Comparison of ENCODE assay signal across 23 cellular contexts in the genomic region with DNA sequence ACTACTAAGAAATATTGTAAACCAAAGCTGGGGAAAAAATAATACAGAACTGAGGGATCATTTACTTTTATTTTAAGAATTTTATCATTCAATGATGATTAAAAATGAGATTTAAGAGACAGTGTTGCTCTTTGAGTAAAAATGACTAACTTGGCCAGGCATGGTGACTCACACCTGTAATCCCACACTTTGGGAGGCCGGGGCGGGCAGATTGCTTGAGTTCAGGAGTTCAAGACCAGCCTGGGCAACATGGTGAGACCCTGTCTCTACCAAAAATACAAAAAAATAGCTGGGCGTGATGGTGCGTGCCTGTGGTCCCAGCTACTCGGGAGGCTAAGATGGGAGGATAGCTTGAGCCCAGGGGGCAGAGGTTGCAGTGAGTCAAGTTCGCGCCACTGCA. TPM values are rescaled to one million over a fixed set of nuclear protein-coding genes. Genes with fewer than 3 reads are reported as not detected.
DNase-seq lines count a peak whose midpoint lies in the region; ATAC-seq and TF ChIP-seq lines count a peak whose summit lies in the region.
"Had no signal": no experiment of that assay in that cellular context is flagged by ENCODE, and none has a peak within 500 bp of the region (broad histone marks: within the 10 kb centered on the region; RNA-seq: fewer than 3 reads in every experiment).

No MANE protein-coding gene starts in this region.

- H3K4me3 Mint-ChIP-seq in activated naive CD4-positive, alpha-beta T cell treated with anti-CD3 and anti-CD28 coated beads for 36 hours: no peak overlapping the region
- H3K4me3 Mint-ChIP-seq in activated naive CD4-positive, alpha-beta T cell treated with anti-CD3 and anti-CD28 coated beads, Interleukin-2, amount 10 ng/mL, durations not matched to agents 7 days and 5 days: no peak overlapping the region

- H3K36me3 ChIP-seq in PC-3 (ENCODE audit: low read depth, low read length) (peaks cover 4% of the 10 kb centered on the region; the same call in 1 of the 2 replicates), A673 (ENCODE audit: insufficient read depth, low read length, poor library complexity, severe bottlenecking) (no peaks in the 10 kb centered on the region)
- H3K36me3 ChIP-seq: BE2C, lower lobe of right lung, neutrophil had no signal

- no peak for TF ChIP-seq CTCF in PC-3 (conservative IDR thresholded peaks at IDR 0.05; ENCODE audit: low read depth, low read length)
- TF ChIP-seq CTCF in epithelial cell of esophagus (IDR thresholded peaks at IDR 0.05; ENCODE audit: insufficient read depth, low read depth, low read length, missing control alignments): no peak
- TF ChIP-seq CTCF in A673 (conservative IDR thresholded peaks at IDR 0.05; ENCODE audit: low read depth, low read length): no peak

- H3K27ac Mint-ChIP-seq in activated naive CD4-positive, alpha-beta T cell treated with anti-CD3 and anti-CD28 coated beads for 36 hours: peak overlapping the region; percentile 69
- no peak overlapping the region for H3K27ac Mint-ChIP-seq in activated naive CD4-positive, alpha-beta T cell treated with anti-CD3 and anti-CD28 coated beads, Interleukin-2, amount 10 ng/mL, durations not matched to agents 7 days and 5 days

- no peaks in the 10 kb centered on the region for H3K9me3 ChIP-seq in PC-3 (ENCODE audit: low read length)
- H3K9me3 ChIP-seq in A673 (ENCODE audit: low read depth, low read length, poor library complexity, severe bottlenecking): no peaks in the 10 kb centered on the region
- H3K9me3 ChIP-seq: BE2C, lower lobe of right lung, neutrophil, stomach, upper lobe of left lung had no signal

- POLR2A ChIA-PET in PC-3 (lab: Charles Lee; ENCODE audit: unreplicated experiment): no interaction called here
- POLR2A ChIA-PET in A673 (lab: Charles Lee; ENCODE audit: low non-redundant PET): no interaction called here

- H4K20me1 ChIP-seq in PC-3 (ENCODE audit: low read length): no peaks in the 10 kb centered on the region

- H3K4me3 ChIP-seq in PC-3 (ENCODE audit: low read length) (no peak overlapping the region), epithelial cell of esophagus (ENCODE audit: low read length) (no peak overlapping the region), A673 (ENCODE audit: low read depth, low read length, poor library complexity, severe bottlenecking) (no peak overlapping the region)
- H3K4me3 ChIP-seq: lower lobe of right lung, stomach, upper lobe of left lung had no signal

- H3K4me1 ChIP-seq in PC-3 (ENCODE audit: insufficient read depth, low read length): peaks cover 7% of the 10 kb centered on the region; the same call in 1 of the 2 replicates
- no peaks in the 10 kb centered on the region for H3K4me1 ChIP-seq in A673 (ENCODE audit: insufficient read depth, low read length, poor library complexity, severe bottlenecking)
- H3K4me1 ChIP-seq: BE2C, lower lobe of right lung, stomach, upper lobe of left lung had no signal

- H3K27me3 ChIP-seq in PC-3 (ENCODE audit: low read length) (no peaks in the 10 kb centered on the region), A673 (replicated peaks; ENCODE audit: insufficient read depth, low read depth, low read length, poor library complexity) (no peaks in the 10 kb centered on the region)
- H3K27me3 ChIP-seq: BE2C, neutrophil, stomach, upper lobe of left lung had no signal

- peaks cover 1% of the 10 kb centered on the region for H3K36me3 Mint-ChIP-seq in activated naive CD4-positive, alpha-beta T cell treated with anti-CD3 and anti-CD28 coated beads for 36 hours (ENCODE audit: low read depth)
- peaks cover 12% of the 10 kb centered on the region for H3K36me3 Mint-ChIP-seq in activated naive CD4-positive, alpha-beta T cell treated with anti-CD3 and anti-CD28 coated beads, Interleukin-2, amount 10 ng/mL, durations not matched to agents 7 days and 5 days

- H3K27ac ChIP-seq in PC-3 (ENCODE audit: low read length) (no peak overlapping the region), A673 (ENCODE audit: low read depth, low read length, poor library complexity, severe bottlenecking) (no peak overlapping the region)
- H3K27ac ChIP-seq: lower lobe of right lung, neutrophil, stomach, upper lobe of left lung, VCaP had no signal

- H3K4me2 ChIP-seq in PC-3 (ENCODE audit: low read length): no peak overlapping the region

- no peaks in the 10 kb centered on the region for H3K27me3 Mint-ChIP-seq in activated naive CD4-positive, alpha-beta T cell treated with anti-CD3 and anti-CD28 coated beads for 36 hours (ENCODE audit: low read depth)
- no peaks in the 10 kb centered on the region for H3K27me3 Mint-ChIP-seq in activated naive CD4-positive, alpha-beta T cell treated with anti-CD3 and anti-CD28 coated beads, Interleukin-2, amount 10 ng/mL, durations not matched to agents 7 days and 5 days

- H3K4me1 Mint-ChIP-seq in activated naive CD4-positive, alpha-beta T cell treated with anti-CD3 and anti-CD28 coated beads for 36 hours (ENCODE audit: low read depth): peaks cover 15% of the 10 kb centered on the region
- H3K4me1 Mint-ChIP-seq in activated naive CD4-positive, alpha-beta T cell treated with anti-CD3 and anti-CD28 coated beads, Interleukin-2, amount 10 ng/mL, durations not matched to agents 7 days and 5 days: no peaks in the 10 kb centered on the region

- CTCF ChIA-PET in activated naive CD4-positive, alpha-beta T cell treated with anti-CD3 and anti-CD28 coated beads for 36 hours (lab: Charles Lee): interaction anchor here (1.3 to 1.6 kb wide), 2 partner anchors 39 to 60 kb away, joined by 4 to 6 read pairs; no protein-coding TSS in a partner anchor
- CTCF ChIA-PET in activated naive CD4-positive, alpha-beta T cell treated with anti-CD3 and anti-CD28 coated beads, Interleukin-2, amount 10 ng/mL, durations not matched to agents 7 days and 5 days (lab: Charles Lee): no interaction called here
- CTCF ChIA-PET in PC-3 (lab: Charles Lee): no interaction called here
- CTCF ChIA-PET in A673 (lab: Charles Lee): no interaction called here

- no peaks in the 10 kb centered on the region for H3K9me2 ChIP-seq in PC-3 (replicated peaks; ENCODE audit: low read length)

- ATAC-seq in PC-3: no peak
- ATAC-seq in stimulated activated naive CD8-positive, alpha-beta T cell treated with anti-CD3 and anti-CD28 coated beads, Interleukin-15, Interleukin-2, amounts not matched to agents 100 U/mL and 50 U/mL, for 24 hours: peak; percentile 32
- ATAC-seq: lower lobe of right lung had no signal

- intact Hi-C loops in activated naive CD4-positive, alpha-beta T cell treated with anti-CD3 and anti-CD28 coated beads for 36 hours (cut with micrococcal nuclease): loop anchor here (2.0 kb wide), 1 partner anchor 17 kb away; no protein-coding TSS in a partner anchor
- intact Hi-C loops in PC-3 (cut with micrococcal nuclease) (no loop called here), A673 (cut with micrococcal nuclease; ENCODE audit: unreplicated experiment) (no loop called here)

- no peak overlapping the region for H2AFZ ChIP-seq in PC-3 (ENCODE audit: low read length)

- BruUV-seq in PC-3 (replicated peaks; lab: Mats Ljungman, UMichigan): no TSS peak
- no TSS peak for BruUV-seq in A673 (replicated peaks; lab: Mats Ljungman, UMichigan)

- no peak overlapping the region for H3K9ac ChIP-seq in PC-3 (ENCODE audit: low read length)

- H3K9me3 Mint-ChIP-seq in activated naive CD4-positive, alpha-beta T cell treated with anti-CD3 and anti-CD28 coated beads for 36 hours: no peaks in the 10 kb centered on the region
- no peaks in the 10 kb centered on the region for H3K9me3 Mint-ChIP-seq in activated naive CD4-positive, alpha-beta T cell treated with anti-CD3 and anti-CD28 coated beads, Interleukin-2, amount 10 ng/mL, durations not matched to agents 7 days and 5 days

- H3F3A ChIP-seq in PC-3 (ENCODE audit: low read length, unreplicated experiment): no peaks in the 10 kb centered on the region

- no peaks in the 10 kb centered on the region for H3K79me2 ChIP-seq in PC-3 (ENCODE audit: low read length)

- DNase-seq in activated naive CD4-positive, alpha-beta T cell treated with anti-CD3 and anti-CD28 coated beads for 36 hours: peak; percentile 66
- DNase-seq in activated naive CD4-positive, alpha-beta T cell treated with anti-CD3 and anti-CD28 coated beads, Interleukin-2, amount 10 ng/mL, durations not matched to agents 7 days and 5 days: no peak
- peak; percentile 44 for DNase-seq in PC-3
- DNase-seq in epithelial cell of esophagus (ENCODE audit: low read depth): peak; percentile 30
- DNase-seq in stimulated activated naive CD8-positive, alpha-beta T cell treated with anti-CD3 and anti-CD28 coated beads, Interleukin-15, Interleukin-2, amounts not matched to agents 100 U/mL and 50 U/mL, for 24 hours: peak; percentile 54
- no peak for DNase-seq in effector CD8-positive, alpha-beta T cell (lab: John Stamatoyannopoulos, UW)
- DNase-seq in A673 (ENCODE audit: low spot score): no peak
- DNase-seq in mesenteric fat pad (ENCODE audit: low spot score): no peak
- DNase-seq: amygdala, BE2C, Calu3, foreskin melanocyte, hypothalamus, Kasumi-1, lower lobe of right lung, NCI-H1105 treated with DMSO at 0.1 percent for 48 hours, NCI-H69, SHP77 treated with DMSO at 0.1 percent for 48 hours, small intestine, stomach, upper lobe of left lung had no signal

RNA-seq across cellular contexts. Expression of a gene that starts 21.8 kb away (rescaled TPM):
- 1 to 10 TPM; 4.4 to 4.7 TPM for total RNA-seq in activated naive CD4-positive, alpha-beta T cell treated with anti-CD3 and anti-CD28 coated beads for 36 hours
- 13.8 and 29.5 TPM in 2 replicates for total RNA-seq in PC-3 (2014; rRNA removed)
- 67.2 and 73.1 TPM in 2 replicates for total RNA-seq in A673 (2021)
- 33.1 TPM for total RNA-seq in mesenteric fat pad

Comparison
In these comparisons a context has a peak if more than half of its experiments do, and no peak if none do; other contexts are left out.
1. DNase-seq: peak in activated naive CD4-positive, alpha-beta T cell treated with anti-CD3 and anti-CD28 coated beads for 36 hours (single experiment), PC-3 (single experiment), epithelial cell of esophagus (single experiment) and stimulated activated naive CD8-positive, alpha-beta T cell treated with anti-CD3 and anti-CD28 coated beads, Interleukin-15, Interleukin-2, amounts not matched to agents 100 U/mL and 50 U/mL, for 24 hours (single experiment); none in activated naive CD4-positive, alpha-beta T cell treated with anti-CD3 and anti-CD28 coated beads, Interleukin-2, amount 10 ng/mL, durations not matched to agents 7 days and 5 days (single experiment), effector CD8-positive, alpha-beta T cell (single experiment), A673 (single experiment) and mesenteric fat pad (single experiment).